In genomic region chr10:3548096-3548495, GRCh38 we compare ENCODE assay signal across 17 cellular contexts.
DNase-seq lines count a peak whose midpoint lies in the region; ATAC-seq and TF ChIP-seq lines count a peak whose summit lies in the region.
"Had no signal": no experiment of that assay in that cellular context is flagged by ENCODE, and none has a peak within 500 bp of the region (broad histone marks: within the 10 kb centered on the region; RNA-seq: fewer than 3 reads in every experiment).

No MANE protein-coding gene starts in this region.

- no peak for ATAC-seq in thoracic aorta (ENCODE audit: insufficient number of reproducible peaks, low FRiP score, low read depth)
- no peak for ATAC-seq in HG02840 (IDR thresholded peaks at IDR 0.05; ENCODE audit: low FRiP score, unreplicated experiment)

- H2BK15ac ChIP-seq in mesendoderm (replicated peaks; ENCODE audit: low read depth) = no peak overlapping the region

- no peak overlapping the region for H3K18ac ChIP-seq in mesendoderm (ENCODE audit: low read length)

- no peak overlapping the region for H3K4me2 ChIP-seq in mesendoderm (ENCODE audit: low read length)

- WGBS in mesendoderm (ENCODE audit: extremely low coverage, insufficient coverage, low lambda C conversion rate) = no CpG with 5 or more reads among the region's 5 CpGs

- no peak overlapping the region for H2AK5ac ChIP-seq in mesendoderm (ENCODE audit: low read length)

- H3K4me1 ChIP-seq in adipocyte (ENCODE audit: control insufficient read depth, insufficient read depth, low read length) = peaks cover 12% of the 10 kb centered on the region
- H3K4me1 ChIP-seq in thoracic aorta (ENCODE audit: control insufficient read depth in 1 of 2, low read depth in 2 of 2) = peaks cover 10 to 18% of the 10 kb centered on the region in 2 donors
- H3K4me1 ChIP-seq in mesendoderm (ENCODE audit: control insufficient read depth, low read depth, low read length) = no peaks in the 10 kb centered on the region

- no peak overlapping the region for H3K23ac ChIP-seq in mesendoderm (ENCODE audit: low read length)

- H3K56ac ChIP-seq in mesendoderm (ENCODE audit: low read length) = no peak overlapping the region

- no peak overlapping the region for H3K9ac ChIP-seq in adipocyte (ENCODE audit: low read length)
- no peak overlapping the region for H3K9ac ChIP-seq in mesendoderm (ENCODE audit: low read length)

- H3K36me3 ChIP-seq in adipocyte (ENCODE audit: control insufficient read depth, insufficient read depth, low read length, severe bottlenecking) = no peaks in the 10 kb centered on the region
- H3K36me3 ChIP-seq in thoracic aorta = no peaks in the 10 kb centered on the region
- no peaks in the 10 kb centered on the region for H3K36me3 ChIP-seq in mesendoderm (ENCODE audit: control insufficient read depth, insufficient read depth, low read length)

- H2BK5ac ChIP-seq in mesendoderm (ENCODE audit: low read length) = no peak overlapping the region

- TF ChIP-seq CTCF in coronary artery (IDR thresholded peaks at IDR 0.05) = no peak
- no peak for TF ChIP-seq CTCF in fibroblast of the aortic adventitia (IDR thresholded peaks at IDR 0.05; ENCODE audit: insufficient read depth, low read length)
- no peak for TF ChIP-seq CTCF in thoracic aorta (IDR thresholded peaks at IDR 0.05)

- H2BK120ac ChIP-seq in mesendoderm (ENCODE audit: low read depth, low read length) = no peak overlapping the region

- no peaks in the 10 kb centered on the region for H3K79me2 ChIP-seq in mesendoderm (ENCODE audit: control insufficient read depth, insufficient read depth, low read length)

- H3K4ac ChIP-seq in mesendoderm (ENCODE audit: low read depth, low read length) = no peak overlapping the region

- no peaks in the 10 kb centered on the region for H3K79me1 ChIP-seq in mesendoderm (ENCODE audit: low read length)

- H3K27ac ChIP-seq in coronary artery (peak overlapping the region; percentile 13 to 18), thoracic aorta (peak overlapping the region; percentile 33 to 46), mesendoderm (ENCODE audit: low read depth, low read length) (no peak overlapping the region)

- no peak overlapping the region for H4K5ac ChIP-seq in mesendoderm (ENCODE audit: low read length)

- peak; percentile 84 for DNase-seq in adipocyte (ENCODE audit: low read depth)
- DNase-seq in coronary artery (ENCODE audit: low spot score) = no peak
- peak; percentile 85 for DNase-seq in fibroblast of the aortic adventitia (ENCODE audit: low read depth)
- DNase-seq in thoracic aorta (ENCODE audit: low spot score) = no peak
- no peak for DNase-seq in mesendoderm
- no peak for DNase-seq in OCI-M1 (lab: John Stamatoyannopoulos, UW)
- DNase-seq in NCI-H2196 (lab: John Stamatoyannopoulos, UW; ENCODE audit: unreplicated experiment) = no peak
- DNase-seq: AML-193, COR-L47, Karpas-422, MM.1S, NCI-H1092 treated with DMSO at 0.1 percent for 48 hours, NCI-H2107, NCI-H226, NCI-H524 treated with DMSO at 0.1 percent for 48 hours, Right ventricle myocardium superior had no signal

- H3K4me3 ChIP-seq in adipocyte (ENCODE audit: low read length) = peak overlapping the region; percentile 18
- H3K4me3 ChIP-seq in coronary artery = no peak overlapping the region
- no peak overlapping the region for H3K4me3 ChIP-seq in fibroblast of the aortic adventitia (ENCODE audit: low read depth, low read length)
- no peak overlapping the region for H3K4me3 ChIP-seq in thoracic aorta
- no peak overlapping the region for H3K4me3 ChIP-seq in mesendoderm (ENCODE audit: low read length)

- H4K8ac ChIP-seq in mesendoderm (ENCODE audit: low read depth, low read length) = no peak overlapping the region

- H3K9me3 ChIP-seq in adipocyte (ENCODE audit: control insufficient read depth, low read length) = no peaks in the 10 kb centered on the region
- no peaks in the 10 kb centered on the region for H3K9me3 ChIP-seq in thoracic aorta

- H3K27me3 ChIP-seq in adipocyte (replicated peaks; ENCODE audit: control insufficient read depth, insufficient read depth, low read length) = no peaks in the 10 kb centered on the region
- H3K27me3 ChIP-seq in thoracic aorta (replicated peaks; ENCODE audit: insufficient read depth) = no peaks in the 10 kb centered on the region
- no peaks in the 10 kb centered on the region for H3K27me3 ChIP-seq in mesendoderm (ENCODE audit: insufficient read depth, low read length, poor library complexity)

Comparison
In these comparisons a context has a peak if more than half of its experiments do, and no peak if none do; other contexts are left out.
1. DNase-seq: peak in adipocyte (single experiment) and fibroblast of the aortic adventitia (single experiment); none in coronary artery (single experiment), thoracic aorta (single experiment), mesendoderm (single experiment), OCI-M1 (single experiment) and NCI-H2196 (single experiment).